In the genomic region with DNA sequence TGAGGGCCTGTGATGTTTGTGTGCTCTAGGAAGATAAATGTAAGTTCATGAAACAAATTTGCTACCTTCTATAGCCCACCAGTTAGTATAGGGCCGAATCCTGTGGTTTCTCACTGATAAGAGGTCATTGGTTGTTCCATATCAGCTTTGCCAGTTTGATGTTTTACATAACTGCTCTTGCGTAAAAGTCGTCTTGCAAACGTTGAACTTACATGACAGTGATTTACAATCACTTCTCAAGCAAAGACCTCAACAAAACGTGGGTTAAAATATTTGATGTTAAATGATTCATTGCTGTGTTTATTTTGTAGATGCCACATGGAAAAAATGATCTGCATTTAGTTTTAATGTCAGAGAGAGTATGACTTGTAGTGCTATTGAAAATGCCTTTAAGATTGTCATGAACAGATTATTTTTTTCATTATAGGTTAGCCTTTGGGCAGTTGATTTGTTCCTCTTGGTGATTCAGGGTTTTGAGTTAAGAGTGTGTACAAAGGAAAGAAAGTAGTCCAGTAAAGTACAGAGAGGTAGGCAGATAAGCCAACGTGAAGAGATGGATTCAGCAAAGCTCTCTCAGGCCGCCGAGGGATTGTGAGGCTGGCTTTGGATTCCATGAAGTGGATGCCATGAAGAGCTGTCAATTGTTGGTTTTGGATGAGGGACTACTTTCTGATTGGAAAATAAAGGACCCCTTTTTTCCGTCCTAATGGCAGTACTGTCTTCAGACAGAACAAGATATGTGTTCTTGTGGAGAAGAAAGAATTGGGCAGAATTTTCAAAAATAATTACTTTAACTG, we compare ENCODE assay signal across 7 cellular contexts. TPM values are rescaled to one million over a fixed set of nuclear protein-coding genes. Genes with fewer than 3 reads are reported as not detected.
A peak's percentile ranks its signal among the peaks of the same experiment; 100 is the strongest.
DNase-seq lines count a peak whose midpoint lies in the region; ATAC-seq, FAIRE-seq and TF ChIP-seq lines count a peak whose summit lies in the region.

No MANE protein-coding gene starts in this region.

- no peak overlapping the region for H3K27ac ChIP-seq in SJSA1

- no peaks in the 10 kb centered on the region for H3K27me3 ChIP-seq in SJSA1 (replicated peaks)

- H3K4me1 ChIP-seq in SJSA1 (replicated peaks) = peaks cover 37% of the 10 kb centered on the region

- FAIRE-seq in frontal cortex (lab: Jason Lieb, UNC) = no peak

- DNase-seq in HEK293T (ENCODE audit: extremely low spot score) = no peak
- peak in 1 of 2 experiments; percentile 36 for DNase-seq in SJSA1 (ENCODE audit: low read depth in 1 of 2, low spot score in 2 of 2)
- DNase-seq in fibroblast of gingiva (ENCODE audit: low read depth) = peak; percentile 34
- DNase-seq in retinal pigment epithelial cell (ENCODE audit: low read depth) = no peak
- no peak for DNase-seq in frontal cortex (ENCODE audit: low spot score in 2 of 2)

- no peak for TF ChIP-seq CTCF in retinal pigment epithelial cell (conservative IDR thresholded peaks at IDR 0.05; ENCODE audit: low read depth, low read length)

- CTCF ChIA-PET in HEK293T (lab: Yijun Ruan, JAX) = no interaction called here

- POLR2A ChIA-PET in HEK293T (lab: Yijun Ruan, JAX) = interaction anchor here (0.6 to 1.4 kb wide), 2 partner anchors 36 to 1889 kb away, joined by 3 to 4 read pairs; no protein-coding TSS in a partner anchor

- H3K4me3 ChIP-seq in SJSA1 = peak overlapping the region; percentile 94
- peak overlapping the region; percentile 92 for H3K4me3 ChIP-seq in retinal pigment epithelial cell (ENCODE audit: low read length)

- ATAC-seq in HG03460 (IDR thresholded peaks at IDR 0.05; ENCODE audit: unreplicated experiment) (no peak), GM21423 (IDR thresholded peaks at IDR 0.05; ENCODE audit: unreplicated experiment) (no peak)

- H3K36me3 ChIP-seq in SJSA1 = peaks cover 95% of the 10 kb centered on the region

- no peaks in the 10 kb centered on the region for H3K9me3 ChIP-seq in SJSA1 (replicated peaks)

TF ChIP-seq in HEK293T, 16 proteins besides CTCF, POLR2A, EP300 and RAD21:
- TF ChIP-seq PKNOX1 (IDR thresholded peaks at IDR 0.05) = peak; percentile 85
- TF ChIP-seq ELF4 (IDR thresholded peaks at IDR 0.05) = 0 out of 2 replicates have a peak, but pooled peaks have one; percentile 46
- no peak for TF ChIP-seq SP1 (IDR thresholded peaks at IDR 0.05)
- TF ChIP-seq FOXA1 (IDR thresholded peaks at IDR 0.05) = no peak
TF ChIP-seq in HEK293T: peak in this region for 2.

RNA-seq across cellular contexts. Expression of gene EWSR1, which starts 2.6 kb away (rescaled TPM):
- total RNA-seq in SJSA1 (2014; rRNA removed; shearing (Covaris generic)) = 200 and 297 TPM in 2 replicates
- 205 TPM for total RNA-seq in frontal cortex

RNA-seq across cellular contexts. Expression of gene RHBDD3, which starts 2.9 kb away (rescaled TPM):
- 26.5 and 34.6 TPM in 2 replicates for total RNA-seq in SJSA1 (2014; rRNA removed; shearing (Covaris generic))
- 14.7 TPM for total RNA-seq in frontal cortex

RNA-seq across cellular contexts. Expression of gene GAS2L1, which starts 35.8 kb away (rescaled TPM):
- 10.4 and 12.5 TPM in 2 replicates for total RNA-seq in SJSA1 (2014; rRNA removed; shearing (Covaris generic))
- 2.9 TPM for total RNA-seq in frontal cortex

RNA-seq across cellular contexts. Expression of gene RASL10A, which starts 44.8 kb away (rescaled TPM):
- not detected in 2 replicates for total RNA-seq in SJSA1 (2014; rRNA removed; shearing (Covaris generic))
- 2.0 TPM for total RNA-seq in frontal cortex
